4 cellular contexts compared by ENCODE assay signal in the genomic region with DNA sequence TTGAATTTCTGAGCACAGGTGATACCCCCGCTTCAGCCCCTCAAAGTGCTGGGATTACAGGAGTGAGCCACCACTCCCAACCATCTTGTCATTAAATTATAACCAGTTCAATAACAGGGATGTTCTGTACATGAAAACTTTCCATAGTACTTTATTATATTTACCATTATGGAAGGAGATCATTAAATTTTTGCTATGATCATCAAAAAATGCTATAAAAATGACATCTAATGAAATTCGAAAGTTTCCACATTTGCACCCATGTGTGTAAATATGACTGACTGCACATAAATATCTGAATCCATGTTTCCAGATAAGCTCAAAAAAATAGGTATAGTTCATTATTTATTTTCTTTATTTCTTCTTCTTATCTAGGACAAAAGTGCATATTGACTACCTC.
TF ChIP-seq lines count a peak whose summit lies in the region.

No MANE protein-coding gene starts in this region.

TF ChIP-seq in HepG2, 621 proteins besides CTCF, POLR2A, EP300 and RAD21:
- no peak for TF ChIP-seq CREM (IDR thresholded peaks at IDR 0.05)
- TF ChIP-seq CREM (CRISPR knock-in tag; IDR thresholded peaks at IDR 0.05), result no peak
- no peak for TF ChIP-seq ZC3H4 (CRISPR knock-in tag; IDR thresholded peaks at IDR 0.05; ENCODE audit: borderline replicate concordance)
- TF ChIP-seq AGO2 (optimal IDR thresholded peaks at IDR 0.05; ENCODE audit: low read depth, low read length), result no peak
- TF ChIP-seq EED (CRISPR knock-in tag; IDR thresholded peaks at IDR 0.05), result no peak
- no peak for TF ChIP-seq ATF7 (IDR thresholded peaks at IDR 0.05)
- no peak for TF ChIP-seq ATF7 (CRISPR knock-in tag; IDR thresholded peaks at IDR 0.05)
- no peak for TF ChIP-seq SP4 (CRISPR knock-in tag; IDR thresholded peaks at IDR 0.05)
- TF ChIP-seq MAFF (IDR thresholded peaks at IDR 0.05; ENCODE audit: low read depth, low read length), result peak; percentile 86
- TF ChIP-seq ZNF44 (CRISPR knock-in tag; IDR thresholded peaks at IDR 0.05), result no peak
- no peak for TF ChIP-seq KLF11 (CRISPR knock-in tag; IDR thresholded peaks at IDR 0.05)
- TF ChIP-seq ZNF121 (CRISPR knock-in tag; IDR thresholded peaks at IDR 0.05), result no peak
- peak; percentile 79 to 86 for TF ChIP-seq MAFK (conservative IDR thresholded peaks at IDR 0.05 in 1 of 2, IDR thresholded peaks at IDR 0.05 in 1 of 2; ENCODE audit: low read length in 2 of 2)
- TF ChIP-seq ZNF496 (CRISPR knock-in tag; IDR thresholded peaks at IDR 0.05; ENCODE audit: insufficient replicate concordance), result no peak
- TF ChIP-seq NCOA1 (CRISPR knock-in tag; IDR thresholded peaks at IDR 0.05), result no peak
- no peak for TF ChIP-seq ZNF574 (CRISPR knock-in tag; IDR thresholded peaks at IDR 0.05)
- no peak for TF ChIP-seq ZNF451 (CRISPR knock-in tag; IDR thresholded peaks at IDR 0.05)

TF ChIP-seq in A549, 52 proteins besides CTCF, POLR2A, EP300 and RAD21:
- TF ChIP-seq REST (IDR thresholded peaks at IDR 0.05) (no peak), SREBF2 (IDR thresholded peaks at IDR 0.05) (no peak), KDM5A (IDR thresholded peaks at IDR 0.05) (no peak), MAFK (IDR thresholded peaks at IDR 0.05; ENCODE audit: partially characterized antibody) (peak; percentile 60), PBX3 (IDR thresholded peaks at IDR 0.05) (no peak), CHD2 (IDR thresholded peaks at IDR 0.05; ENCODE audit: low read length, partially characterized antibody) (no peak)
- TF ChIP-seq, protein P1, sequence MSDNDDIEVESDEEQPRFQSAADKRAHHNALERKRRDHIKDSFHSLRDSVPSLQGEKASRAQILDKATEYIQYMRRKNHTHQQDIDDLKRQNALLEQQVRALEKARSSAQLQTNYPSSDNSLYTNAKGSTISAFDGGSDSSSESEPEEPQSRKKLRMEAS (IDR thresholded peaks at IDR 0.05), result no peak

TF ChIP-seq in IMR-90, 13 proteins besides CTCF, POLR2A, EP300 and RAD21:
- TF ChIP-seq CHD1 (IDR thresholded peaks at IDR 0.05; ENCODE audit: low read depth, low read length), result no peak
- no peak for TF ChIP-seq ELK1 (IDR thresholded peaks at IDR 0.05; ENCODE audit: borderline replicate concordance, low read depth, low read length)
- peak; percentile 74 for TF ChIP-seq MAFK (IDR thresholded peaks at IDR 0.05; ENCODE audit: low read depth, low read length)
- no peak for TF ChIP-seq RFX5 (IDR thresholded peaks at IDR 0.05; ENCODE audit: low read depth, low read length)
- TF ChIP-seq MXI1 (IDR thresholded peaks at IDR 0.05; ENCODE audit: borderline replicate concordance, low read depth, low read length), result no peak
- TF ChIP-seq NFE2L2 (IDR thresholded peaks at IDR 0.05; ENCODE audit: low read depth, low read length), result no peak

TF ChIP-seq in K562, 482 proteins besides CTCF, POLR2A, EP300 and RAD21:
- TF ChIP-seq ZNF134 (CRISPR knock-in tag; conservative IDR thresholded peaks at IDR 0.05) (no peak), MAFF (IDR thresholded peaks at IDR 0.05; ENCODE audit: low read length) (peak; percentile 46; the same call in 1 of the 2 replicates), SREBF1 (IDR thresholded peaks at IDR 0.05; ENCODE audit: borderline replicate concordance, low read depth, low read length) (no peak), FUS (optimal IDR thresholded peaks at IDR 0.05; ENCODE audit: low read depth, low read length) (no peak), MAFK (IDR thresholded peaks at IDR 0.05; ENCODE audit: low read length) (peak; percentile 40; the same call in 1 of the 2 replicates), C11orf30 (IDR thresholded peaks at IDR 0.05; ENCODE audit: low read depth) (peak; percentile 40; the same call in 1 of the 2 replicates), ZNF316 (IDR thresholded peaks at IDR 0.05) (peak; percentile 72), EWSR1 (IDR thresholded peaks at IDR 0.05; ENCODE audit: borderline replicate concordance, low read depth, partially characterized antibody) (no peak), ZNF212 (CRISPR knock-in tag; IDR thresholded peaks at IDR 0.05) (no peak), STAT5A (IDR thresholded peaks at IDR 0.05; ENCODE audit: borderline replicate concordance, low read length) (no peak)
